In the genomic region with DNA sequence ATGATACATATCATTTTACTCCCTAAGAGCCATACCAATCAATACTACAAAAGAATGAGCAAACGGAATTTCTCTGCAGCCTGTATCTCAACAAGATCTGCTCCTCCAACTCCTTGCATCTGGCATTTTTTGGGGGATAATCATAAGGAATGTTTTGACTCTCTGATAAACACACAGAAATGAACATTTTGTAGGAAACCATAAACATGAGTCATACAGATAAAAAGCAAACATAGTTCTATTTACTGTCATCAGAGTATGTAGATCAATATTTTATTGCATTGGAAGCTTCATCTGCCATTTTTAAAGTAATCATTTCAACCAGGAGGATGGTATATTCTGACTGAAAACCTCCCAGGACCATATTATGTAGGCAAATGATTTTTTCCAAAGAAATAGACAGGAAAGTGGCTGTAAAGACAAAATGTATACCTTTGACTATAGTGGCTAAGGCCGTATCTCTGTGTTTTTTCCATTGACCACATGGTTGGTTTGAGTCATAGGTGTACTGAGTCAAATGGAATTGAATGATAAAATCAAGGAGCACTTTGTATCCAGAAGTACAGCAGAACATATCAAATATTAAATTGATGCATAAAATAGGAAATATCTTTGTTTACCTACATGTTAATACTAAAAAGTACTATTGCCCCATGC, we compare ENCODE assay signal across 17 cellular contexts. TPM values are rescaled to one million over a fixed set of nuclear protein-coding genes. Genes with fewer than 3 reads are reported as not detected.
DNase-seq lines count a peak whose midpoint lies in the region; ATAC-seq, FAIRE-seq and TF ChIP-seq lines count a peak whose summit lies in the region.
"Had no signal": no experiment of that assay in that cellular context is flagged by ENCODE, and none has a peak within 500 bp of the region (broad histone marks: within the 10 kb centered on the region; RNA-seq: fewer than 3 reads in every experiment).

No MANE protein-coding gene starts in this region.

- POLR2A ChIA-PET in endothelial cell of umbilical vein (lab: Charles Lee), result no interaction called here

- BruUV-seq in endothelial cell of umbilical vein (replicated peaks; lab: Mats Ljungman, UMichigan), result TSS peak; percentile 54

- intact Hi-C loops in endothelial cell of umbilical vein (cut with micrococcal nuclease), result loop anchor here (1.0 kb wide), 1 partner anchor 18 kb away; no protein-coding TSS in a partner anchor

- H3K9me3 ChIP-seq in T-helper 17 cell (ENCODE audit: control insufficient read depth, low read length, poor library complexity, severe bottlenecking) (no peaks in the 10 kb centered on the region), endothelial cell of umbilical vein (replicated peaks; ENCODE audit: control insufficient read depth, insufficient read depth, low read length) (no peaks in the 10 kb centered on the region)
- H3K9me3 ChIP-seq: tibial artery had no signal

- peak; percentile 76 for FAIRE-seq in endothelial cell of umbilical vein (lab: Jason Lieb, UNC)

- H3K4me3 ChIP-seq in ACC112 (ENCODE audit: low read depth, low read length), result peak overlapping the region; percentile 13; the same call in 1 of the 2 replicates
- no peak overlapping the region for H3K4me3 ChIP-seq in endothelial cell of umbilical vein (replicated peaks in 1 of 3; ENCODE audit: insufficient read depth in 1 of 3, low read depth in 1 of 3, low read length in 3 of 3)
- H3K4me3 ChIP-seq: SK-N-MC, tibial artery had no signal

- no peaks in the 10 kb centered on the region for H3K36me3 ChIP-seq in ACC112 (ENCODE audit: insufficient read depth, low read length)
- no peaks in the 10 kb centered on the region for H3K36me3 ChIP-seq in endothelial cell of umbilical vein (ENCODE audit: control insufficient read depth in 2 of 2, extremely low read depth in 1 of 2, insufficient read depth in 2 of 2, low read length in 2 of 2)
- H3K36me3 ChIP-seq: tibial artery had no signal

- no peak overlapping the region for H3K9ac ChIP-seq in endothelial cell of umbilical vein (replicated peaks; ENCODE audit: extremely low read depth, insufficient read depth, low read length)

- H3K36me3 Mint-ChIP-seq in T-helper 17 cell (ENCODE audit: low read depth), result no peaks in the 10 kb centered on the region
- H3K36me3 Mint-ChIP-seq: brain had no signal

- H3K4me3 Mint-ChIP-seq in T-helper 17 cell, result no peak overlapping the region
- H3K4me3 Mint-ChIP-seq: brain had no signal

- peaks cover 27% of the 10 kb centered on the region for H3K4me1 ChIP-seq in ACC112 (ENCODE audit: control insufficient read depth, insufficient read depth, low read length, unreplicated experiment)
- peaks cover 45% of the 10 kb centered on the region for H3K4me1 ChIP-seq in endothelial cell of umbilical vein (ENCODE audit: control insufficient read depth, extremely low read depth, insufficient read depth, low read length)
- H3K4me1 ChIP-seq: tibial artery had no signal

- peak overlapping the region; percentile 15 for H2AFZ ChIP-seq in ACC112 (ENCODE audit: low read length, unreplicated experiment)
- H2AFZ ChIP-seq in endothelial cell of umbilical vein (ENCODE audit: low read depth, low read length), result peak overlapping the region; percentile 67

- ATAC-seq in T-helper 17 cell (no peak), GM19324 (IDR thresholded peaks at IDR 0.05; ENCODE audit: low FRiP score, unreplicated experiment) (no peak)
- ATAC-seq: esophagus mucosa, HCT116, right cardiac atrium had no signal

- no peaks in the 10 kb centered on the region; the same call in 1 of the 2 replicates for H3K27me3 ChIP-seq in ACC112 (ENCODE audit: insufficient read depth, low read length)
- H3K27me3 ChIP-seq in endothelial cell of umbilical vein (ENCODE audit: control insufficient read depth in 2 of 2, insufficient read depth in 2 of 2, low read length in 2 of 2), result no peaks in the 10 kb centered on the region
- H3K27me3 ChIP-seq: tibial artery had no signal

- peak overlapping the region; percentile 89 for H3K27ac Mint-ChIP-seq in T-helper 17 cell
- H3K27ac Mint-ChIP-seq: brain had no signal

- H3K9me1 ChIP-seq in endothelial cell of umbilical vein (replicated peaks; ENCODE audit: control insufficient read depth, extremely low read depth, insufficient read depth, low read length), result no peaks in the 10 kb centered on the region

- peaks cover 49% of the 10 kb centered on the region for H3K4me1 Mint-ChIP-seq in T-helper 17 cell

- H3K79me2 ChIP-seq in ACC112 (ENCODE audit: control insufficient read depth, insufficient read depth, low read length, unreplicated experiment), result no peaks in the 10 kb centered on the region
- no peaks in the 10 kb centered on the region for H3K79me2 ChIP-seq in endothelial cell of umbilical vein (ENCODE audit: control insufficient read depth, insufficient read depth, low read length)

- no peaks in the 10 kb centered on the region for H4K20me1 ChIP-seq in endothelial cell of umbilical vein (replicated peaks; ENCODE audit: control insufficient read depth, extremely low read depth, insufficient read depth, low read length)

- DNase-seq in GM04503 (ENCODE audit: low read depth) (peak; percentile 54), T-helper 17 cell (no peak), endothelial cell of umbilical vein (ENCODE audit: low read depth, low spot score) (peak; percentile 65), NCI-H446 (lab: John Stamatoyannopoulos, UW) (no peak), NCI-H1436 treated with DMSO at 0.1 percent for 48 hours (lab: John Stamatoyannopoulos, UW) (no peak), HuH-7 (ENCODE audit: low spot score) (no peak)
- DNase-seq: activated CD4-positive, alpha-beta T cell treated with anti-CD3 and anti-CD28 coated beads for 4 hours; right cardiac atrium; tibial artery had no signal

- H3K27me3 Mint-ChIP-seq in T-helper 17 cell, result peaks cover 6% of the 10 kb centered on the region

- peak overlapping the region; percentile 33; the same call in 1 of the 2 replicates for H3K27ac ChIP-seq in ACC112 (ENCODE audit: low read depth, low read length)
- H3K27ac ChIP-seq in endothelial cell of umbilical vein (ENCODE audit: insufficient read depth, low read depth, low read length), result peak overlapping the region; percentile 79
- H3K27ac ChIP-seq: C4-2B, SK-N-MC, tibial artery had no signal

- CTCF ChIA-PET in endothelial cell of umbilical vein (lab: Charles Lee), result interaction anchor here (0.7 to 1.6 kb wide), 3 partner anchors 18 to 50 kb away, joined by 3 to 17 read pairs (median 3); no protein-coding TSS in a partner anchor

- TF ChIP-seq POLR2A in endothelial cell of umbilical vein (IDR thresholded peaks at IDR 0.05; ENCODE audit: low read depth, low read length), result no peak

- dilution Hi-C loops in endothelial cell of umbilical vein (cut with MboI; ENCODE audit: extremely low pct_ligation_motif_present, low sequenced_read_pairs), result no loop called here

- peak overlapping the region; percentile 82 for H3K4me2 ChIP-seq in endothelial cell of umbilical vein (ENCODE audit: insufficient read depth, low read length)

- TF ChIP-seq CTCF in endothelial cell of umbilical vein (IDR thresholded peaks at IDR 0.05; ENCODE audit: extremely low read depth in 1 of 2, insufficient read depth in 1 of 2, low read depth in 1 of 2, low read length in 2 of 2), result no peak

TF ChIP-seq in endothelial cell of umbilical vein, 7 proteins besides CTCF, POLR2A, EP300 and RAD21:
- TF ChIP-seq MYC (IDR thresholded peaks at IDR 0.05; ENCODE audit: low read depth, low read length) (no peak), GATA2 (IDR thresholded peaks at IDR 0.05; ENCODE audit: insufficient read depth, insufficient read length, low read depth, low read length) (peak; percentile 79), FOS (IDR thresholded peaks at IDR 0.05; ENCODE audit: borderline replicate concordance, insufficient read depth, low read length) (peak; percentile 70), JUN (IDR thresholded peaks at IDR 0.05; ENCODE audit: borderline replicate concordance, insufficient read depth, insufficient read length, low read depth) (peak; percentile 72), POLR2AphosphoS5 (IDR thresholded peaks at IDR 0.05; ENCODE audit: insufficient read depth, low read depth, low read length) (peak; percentile 43), EZH2 (IDR thresholded peaks at IDR 0.05; ENCODE audit: borderline replicate concordance, low read depth, low read length, severe bottlenecking) (no peak)
- TF ChIP-seq, protein P1, sequence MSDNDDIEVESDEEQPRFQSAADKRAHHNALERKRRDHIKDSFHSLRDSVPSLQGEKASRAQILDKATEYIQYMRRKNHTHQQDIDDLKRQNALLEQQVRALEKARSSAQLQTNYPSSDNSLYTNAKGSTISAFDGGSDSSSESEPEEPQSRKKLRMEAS (IDR thresholded peaks at IDR 0.05; ENCODE audit: insufficient read depth, insufficient read length), result no peak

RNA-seq across cellular contexts. Expression of gene CD69, which starts 32.4 kb away (rescaled TPM):
- total RNA-seq in T-helper 17 cell (1,000 to 10,000 TPM; 1,001 to 1,104 TPM), endothelial cell of umbilical vein (0.49 and 1.2 TPM in 2 replicates)
- polyA plus RNA-seq in endothelial cell of umbilical vein, result 2.9 and 4.4 TPM in 2 replicates
- polyA plus RNA-seq in endothelial cell of umbilical vein (2011; cell fraction: cytosol; rRNA removed), result 3.6 and 4.4 TPM in 2 replicates
- 17.7 and 22.0 TPM in 2 replicates for polyA plus RNA-seq in endothelial cell of umbilical vein (2011; cell fraction: nucleus; rRNA removed)
- 20.6 and 39.3 TPM in 2 replicates for polyA plus RNA-seq in endothelial cell of umbilical vein (2012)
- polyA minus RNA-seq in endothelial cell of umbilical vein, result 6.4 and 7.9 TPM in 2 replicates
- not detected for polyA minus RNA-seq in endothelial cell of umbilical vein (2011; cell fraction: cytosol; rRNA and poly(A)+ RNA removed)
- 11.8 and 17.0 TPM in 2 replicates for polyA minus RNA-seq in endothelial cell of umbilical vein (2011; cell fraction: nucleus; rRNA and poly(A)+ RNA removed)
- total RNA-seq: NCI-H460 had no signal

RNA-seq across cellular contexts. Expression of gene KLRF1, which starts 34.2 kb away (rescaled TPM):
- under 1 TPM; 0.52 to 0.57 TPM for total RNA-seq in T-helper 17 cell
- not detected in 2 replicates for total RNA-seq in endothelial cell of umbilical vein
- not detected in 2 replicates for polyA plus RNA-seq in endothelial cell of umbilical vein
- not detected in 2 replicates for polyA plus RNA-seq in endothelial cell of umbilical vein (2011; cell fraction: cytosol; rRNA removed)
- polyA plus RNA-seq in endothelial cell of umbilical vein (2011; cell fraction: nucleus; rRNA removed), result not detected in 2 replicates
- polyA plus RNA-seq in endothelial cell of umbilical vein (2012), result not detected in 2 replicates
- polyA minus RNA-seq in endothelial cell of umbilical vein, result not detected in 2 replicates
- not detected for polyA minus RNA-seq in endothelial cell of umbilical vein (2011; cell fraction: cytosol; rRNA and poly(A)+ RNA removed)
- polyA minus RNA-seq in endothelial cell of umbilical vein (2011; cell fraction: nucleus; rRNA and poly(A)+ RNA removed), result not detected in 2 replicates

Comparison
In these comparisons a context has a peak if more than half of its experiments do, and no peak if none do; other contexts are left out.
1. DNase-seq: peak in GM04503 (single experiment) and endothelial cell of umbilical vein (single experiment); none in T-helper 17 cell (0 of 3), NCI-H446 (0 of 2), NCI-H1436 treated with DMSO at 0.1 percent for 48 hours (single experiment) and HuH-7 (single experiment).
2. RNA of gene CD69, which starts 32.4 kb away (total RNA-seq): 1,001 to 1,104 TPM in T-helper 17 cell; 0.49 to 1.2 TPM in endothelial cell of umbilical vein; every median in the first group is over 100 times any median in the second.